Comparison of ENCODE assay signal across 21 cellular contexts in genomic region chr13:95020298-95020987, GRCh38.
DNase-seq lines count a peak whose midpoint lies in the region; ATAC-seq, FAIRE-seq and TF ChIP-seq lines count a peak whose summit lies in the region.
"Had no signal": no experiment of that assay in that cellular context is flagged by ENCODE, and none has a peak within 500 bp of the region (broad histone marks: within the 10 kb centered on the region; RNA-seq: fewer than 3 reads in every experiment).

No MANE protein-coding gene starts in this region.

- no CpG with 5 or more reads among the region's 6 CpGs for WGBS in IMR-90 (ENCODE audit: extremely low coverage in 2 of 2, insufficient read length in 1 of 2), 2 experiments
- no CpG with 5 or more reads among the region's 6 CpGs for WGBS in mesendoderm (ENCODE audit: extremely low coverage, insufficient coverage, low lambda C conversion rate)

- no peak overlapping the region for H3K18ac ChIP-seq in IMR-90 (ENCODE audit: low read depth, low read length)
- H3K18ac ChIP-seq in mesendoderm (ENCODE audit: low read length), result no peak overlapping the region

- H3K4me1 ChIP-seq in IMR-90 (ENCODE audit: control insufficient read depth, insufficient read depth, low read length) (no peaks in the 10 kb centered on the region), mesendoderm (ENCODE audit: control insufficient read depth, low read depth, low read length) (no peaks in the 10 kb centered on the region)
- H3K4me1 ChIP-seq: gastroesophageal sphincter, pancreas had no signal

- no peak overlapping the region for H4K8ac ChIP-seq in IMR-90 (ENCODE audit: low read depth in 2 of 2, low read length in 2 of 2)
- H4K8ac ChIP-seq in mesendoderm (ENCODE audit: low read depth, low read length), result no peak overlapping the region

- peak; percentile 34 for ATAC-seq in GM18907 (IDR thresholded peaks at IDR 0.05; ENCODE audit: unreplicated experiment)
- ATAC-seq in IMR-90 (ENCODE audit: low read depth), result no peak
- ATAC-seq in HG03139 (IDR thresholded peaks at IDR 0.05; ENCODE audit: unreplicated experiment), result no peak
- ATAC-seq: gastroesophageal sphincter, natural killer cell, pancreas had no signal

- H3K9me1 ChIP-seq in IMR-90 (ENCODE audit: insufficient read depth, low read length), result no peaks in the 10 kb centered on the region; the same call in 1 of the 2 replicates

- no peak for DNase-seq in IMR-90
- peak; percentile 21 for DNase-seq in astrocyte of the hippocampus (ENCODE audit: low read depth, low spot score)
- DNase-seq in fibroblast of the aortic adventitia (ENCODE audit: low read depth), result peak; percentile 11
- no peak for DNase-seq in mesendoderm
- no peak for DNase-seq in D721Med (ENCODE audit: insufficient read length, low spot score)
- DNase-seq in NCI-H446 treated with DMSO at 0.1 percent for 48 hours (lab: John Stamatoyannopoulos, UW), result no peak
- DNase-seq: activated CD4-positive, alpha-beta T cell treated with anti-CD3 and anti-CD28 coated beads for 48 hours; DMS 273 treated with DMSO at 0.1 percent for 48 hours; GDM1; mesenchymal stem cell; MM.1S; natural killer cell; NCI-H146; pancreas; SHP77; stimulated activated CD4-positive, alpha-beta T cell treated with anti-CD3 and anti-CD28 coated beads, Interleukin-1b, Interleukin-23, amount 100 ng/mL, for 48 hours; stimulated activated naive CD4-positive, alpha-beta T cell had no signal

- H3K56ac ChIP-seq in IMR-90 (ENCODE audit: extremely low read depth, insufficient read depth, low read length) (no peak overlapping the region), mesendoderm (ENCODE audit: low read length) (no peak overlapping the region)

- H3K36me3 ChIP-seq in IMR-90 (ENCODE audit: control insufficient read depth, insufficient read depth, low read length) (peaks cover 11% of the 10 kb centered on the region), mesendoderm (ENCODE audit: control insufficient read depth, insufficient read depth, low read length) (no peaks in the 10 kb centered on the region)
- H3K36me3 ChIP-seq: gastroesophageal sphincter had no signal

- no peak overlapping the region for H3K23ac ChIP-seq in IMR-90 (ENCODE audit: low read depth, low read length)
- no peak overlapping the region for H3K23ac ChIP-seq in mesendoderm (ENCODE audit: low read length)

- H4K91ac ChIP-seq in IMR-90 (ENCODE audit: insufficient read depth, low read depth, low read length), result no peak overlapping the region

- H2AK5ac ChIP-seq in IMR-90 (ENCODE audit: low read depth, low read length) (no peak overlapping the region), mesendoderm (ENCODE audit: low read length) (no peak overlapping the region)

- no peak for FAIRE-seq in D721Med (lab: Jason Lieb, UNC)
- FAIRE-seq: GM19239, pancreas had no signal

- no peak overlapping the region for H4K5ac ChIP-seq in IMR-90 (ENCODE audit: low read depth, low read length)
- no peak overlapping the region for H4K5ac ChIP-seq in mesendoderm (ENCODE audit: low read length)

- H3K27me3 ChIP-seq in IMR-90 (ENCODE audit: control insufficient read depth, insufficient read depth, low read length), result no peaks in the 10 kb centered on the region
- H3K27me3 ChIP-seq in mesendoderm (ENCODE audit: insufficient read depth, low read length, poor library complexity), result no peaks in the 10 kb centered on the region
- H3K27me3 ChIP-seq: gastroesophageal sphincter, pancreas had no signal

- H4K20me1 ChIP-seq in IMR-90 (ENCODE audit: insufficient read depth, low read length), result no peaks in the 10 kb centered on the region

- H3K14ac ChIP-seq in IMR-90 (replicated peaks; ENCODE audit: low read depth, low read length), result no peak overlapping the region

- in situ Hi-C loops in IMR-90 (cut with MboI; ENCODE audit: low sequenced_read_pairs), result no loop called here

- H3K9ac ChIP-seq in IMR-90 (ENCODE audit: low read depth, low read length), result no peak overlapping the region
- H3K9ac ChIP-seq in mesendoderm (ENCODE audit: low read length), result no peak overlapping the region

- H3K9me3 ChIP-seq in IMR-90 (ENCODE audit: control insufficient read depth, insufficient read depth, low read length), result no peaks in the 10 kb centered on the region
- H3K9me3 ChIP-seq: gastroesophageal sphincter, pancreas had no signal

- H2BK15ac ChIP-seq in IMR-90 (ENCODE audit: low read depth, low read length) (no peak overlapping the region), mesendoderm (replicated peaks; ENCODE audit: low read depth) (no peak overlapping the region)

- H2BK5ac ChIP-seq in IMR-90 (ENCODE audit: low read depth, low read length, poor library complexity, severe bottlenecking), result no peak overlapping the region
- H2BK5ac ChIP-seq in mesendoderm (ENCODE audit: low read length), result no peak overlapping the region

- H3K27ac ChIP-seq in IMR-90 (ENCODE audit: insufficient read depth, low read length) (no peak overlapping the region), mesendoderm (ENCODE audit: low read depth, low read length) (no peak overlapping the region)
- H3K27ac ChIP-seq: gastroesophageal sphincter, pancreas had no signal

- CTCF ChIA-PET in IMR-90 (lab: Yijun Ruan, JAX), result no interaction called here

- 0 out of 4 replicates have a peak, but pooled peaks cover 0 to 4% of the 10 kb centered on the region in 2 experiments for H3K79me1 ChIP-seq in IMR-90 (ENCODE audit: low read depth in 1 of 2, low read length in 2 of 2)
- H3K79me1 ChIP-seq in mesendoderm (ENCODE audit: low read length), result no peaks in the 10 kb centered on the region

- H3K4ac ChIP-seq in IMR-90 (ENCODE audit: low read depth, low read length), result no peak overlapping the region
- no peak overlapping the region for H3K4ac ChIP-seq in mesendoderm (ENCODE audit: low read depth, low read length)

- dilution Hi-C loops in IMR-90 (cut with HindIII; ENCODE audit: low sequenced_read_pairs, unreplicated experiment), result no loop called here

- H2BK120ac ChIP-seq in IMR-90 (ENCODE audit: low read depth, low read length), result no peak overlapping the region
- no peak overlapping the region for H2BK120ac ChIP-seq in mesendoderm (ENCODE audit: low read depth, low read length)

- H3K4me3 ChIP-seq in IMR-90 (ENCODE audit: insufficient read depth, low read depth, low read length), result no peak overlapping the region
- H3K4me3 ChIP-seq in fibroblast of the aortic adventitia (ENCODE audit: low read depth, low read length), result no peak overlapping the region
- no peak overlapping the region for H3K4me3 ChIP-seq in mesendoderm (ENCODE audit: low read length)
- H3K4me3 ChIP-seq: gastroesophageal sphincter, pancreas had no signal

- POLR2A ChIA-PET in IMR-90 (lab: Charles Lee; ENCODE audit: unreplicated experiment), result no interaction called here

- no peak for TF ChIP-seq POLR2A in IMR-90 (IDR thresholded peaks at IDR 0.05; ENCODE audit: low read depth, low read length)

- H3K79me2 ChIP-seq in mesendoderm (ENCODE audit: control insufficient read depth, insufficient read depth, low read length), result no peaks in the 10 kb centered on the region

- no peak overlapping the region for H2AFZ ChIP-seq in IMR-90 (replicated peaks; ENCODE audit: low read length, poor library complexity)

- H3K4me2 ChIP-seq in IMR-90 (ENCODE audit: low read depth, low read length) (no peak overlapping the region), mesendoderm (ENCODE audit: low read length) (no peak overlapping the region)

- no peak overlapping the region for H2BK20ac ChIP-seq in IMR-90 (ENCODE audit: low read depth, low read length)

- no peak overlapping the region for H2AK9ac ChIP-seq in IMR-90 (replicated peaks; ENCODE audit: low read depth, low read length, poor library complexity)

- no peak for TF ChIP-seq RAD21 in IMR-90 (IDR thresholded peaks at IDR 0.05; ENCODE audit: low read length)

- intact Hi-C loops in IMR-90 (cut with micrococcal nuclease), result no loop called here

- TF ChIP-seq CTCF in IMR-90 (conservative IDR thresholded peaks at IDR 0.05; ENCODE audit: low read depth, low read length) (no peak), fibroblast of the aortic adventitia (IDR thresholded peaks at IDR 0.05; ENCODE audit: insufficient read depth, low read length) (no peak), D721Med (IDR thresholded peaks at IDR 0.05; ENCODE audit: insufficient read depth, missing control alignments) (no peak)

- BruUV-seq in IMR-90 (replicated peaks; lab: Mats Ljungman, UMichigan), result TSS peak; percentile 89

TF ChIP-seq in IMR-90, 13 proteins besides CTCF, POLR2A, EP300 and RAD21:
- no peak for TF ChIP-seq CEBPB (IDR thresholded peaks at IDR 0.05; ENCODE audit: low read depth, low read length)
- TF ChIP-seq RFX5 (IDR thresholded peaks at IDR 0.05; ENCODE audit: low read depth, low read length), result no peak
- TF ChIP-seq ELK1 (IDR thresholded peaks at IDR 0.05; ENCODE audit: borderline replicate concordance, low read depth, low read length), result no peak
- no peak for TF ChIP-seq USF2 (IDR thresholded peaks at IDR 0.05; ENCODE audit: low read depth, low read length)
- no peak for TF ChIP-seq FOS (IDR thresholded peaks at IDR 0.05; ENCODE audit: low read depth, low read length)
- no peak for TF ChIP-seq SMC3 (IDR thresholded peaks at IDR 0.05; ENCODE audit: low read depth, low read length)
- no peak for TF ChIP-seq MAFK (IDR thresholded peaks at IDR 0.05; ENCODE audit: low read depth, low read length)
- no peak for TF ChIP-seq RCOR1 (IDR thresholded peaks at IDR 0.05; ENCODE audit: insufficient replicate concordance, low read length)
- TF ChIP-seq NFE2L2 (IDR thresholded peaks at IDR 0.05; ENCODE audit: low read depth, low read length), result no peak
- TF ChIP-seq BHLHE40 (IDR thresholded peaks at IDR 0.05; ENCODE audit: low read depth, low read length), result no peak
- TF ChIP-seq CHD1 (IDR thresholded peaks at IDR 0.05; ENCODE audit: low read depth, low read length), result no peak
- no peak for TF ChIP-seq MXI1 (IDR thresholded peaks at IDR 0.05; ENCODE audit: borderline replicate concordance, low read depth, low read length)
- no peak for TF ChIP-seq MAZ (IDR thresholded peaks at IDR 0.05; ENCODE audit: borderline replicate concordance, low read depth, low read length)

Comparison
In these comparisons a context has a peak if more than half of its experiments do, and no peak if none do; other contexts are left out.
1. DNase-seq: peak in astrocyte of the hippocampus (single experiment) and fibroblast of the aortic adventitia (single experiment); none in IMR-90 (single experiment), mesendoderm (single experiment), D721Med (single experiment) and NCI-H446 treated with DMSO at 0.1 percent for 48 hours (single experiment).